In genomic region chr17:4711671-4712111, GRCh38 we compare ENCODE assay signal across 9 cellular contexts. TPM values are rescaled to one million over a fixed set of nuclear protein-coding genes. Genes with fewer than 3 reads are reported as not detected.
DNase-seq lines count a peak whose midpoint lies in the region; ATAC-seq, FAIRE-seq and TF ChIP-seq lines count a peak whose summit lies in the region.
"Had no signal": no experiment of that assay in that cellular context is flagged by ENCODE, and none has a peak within 500 bp of the region (broad histone marks: within the 10 kb centered on the region; RNA-seq: fewer than 3 reads in every experiment).

No MANE protein-coding gene starts in this region.

- H3K9me3 Mint-ChIP-seq in naive B cell = no peaks in the 10 kb centered on the region

- H3K27ac Mint-ChIP-seq in naive B cell = peak overlapping the region in 4 of 6 donors; percentile 59 to 94 (median 88)

- no peaks in the 10 kb centered on the region for H3K27me3 ChIP-seq in Loucy (ENCODE audit: insufficient read depth, low read length, poor library complexity, severe bottlenecking)
- H3K27me3 ChIP-seq: body of pancreas had no signal

- no peak for FAIRE-seq in H54 (lab: Jason Lieb, UNC)

- peak overlapping the region; percentile 97 for H3K4me2 ChIP-seq in Loucy (ENCODE audit: low read depth, low read length, poor library complexity, severe bottlenecking)

- H2AFZ ChIP-seq in Loucy (ENCODE audit: low read length) = no peak overlapping the region

- TF ChIP-seq CTCF in C4-2B (conservative IDR thresholded peaks at IDR 0.05) = no peak
- no peak for TF ChIP-seq CTCF in Loucy (conservative IDR thresholded peaks at IDR 0.05; ENCODE audit: low read length)

- peaks cover 46% of the 10 kb centered on the region for H3K4me1 ChIP-seq in Loucy (ENCODE audit: insufficient read depth, low read length, poor library complexity, severe bottlenecking)

- peak overlapping the region; percentile 93 for H3K9ac ChIP-seq in Loucy (ENCODE audit: low read depth, low read length, poor library complexity, severe bottlenecking)

- peak overlapping the region; percentile 80 for H3K4me3 ChIP-seq in Loucy (ENCODE audit: low read length, poor library complexity, severe bottlenecking)

- no peak for ATAC-seq in naive B cell (ENCODE audit: low read depth in 2 of 2)
- no peak for ATAC-seq in HG02623 (IDR thresholded peaks at IDR 0.05; ENCODE audit: unreplicated experiment)
- ATAC-seq: body of pancreas had no signal

- peak overlapping the region; percentile 75 to 97 (median 88) for H3K4me3 Mint-ChIP-seq in naive B cell

- H3K27ac ChIP-seq in C4-2B = peak overlapping the region; percentile 72; the same call in 1 of the 2 replicates
- H3K27ac ChIP-seq in caudate nucleus (ENCODE audit: low read depth, low read length) = peak overlapping the region; percentile 68

- TF ChIP-seq POLR2A in H54 (IDR thresholded peaks at IDR 0.05; ENCODE audit: low read depth, low read length) = no peak

- H3K9me2 ChIP-seq in Loucy (replicated peaks; ENCODE audit: low read depth, low read length) = no peaks in the 10 kb centered on the region

- H3K9me3 ChIP-seq in Loucy (ENCODE audit: insufficient read depth, low read depth, low read length) = no peaks in the 10 kb centered on the region
- H3K9me3 ChIP-seq: body of pancreas had no signal

- no peaks in the 10 kb centered on the region for H3K36me3 Mint-ChIP-seq in naive B cell

- H3F3A ChIP-seq in Loucy (ENCODE audit: low read depth) = peaks cover 3% of the 10 kb centered on the region; the same call in 1 of the 2 replicates

- H4K20me1 ChIP-seq in Loucy (ENCODE audit: insufficient read depth, low read length, poor library complexity, severe bottlenecking) = peaks cover 4% of the 10 kb centered on the region

- H3K36me3 ChIP-seq in Loucy (ENCODE audit: insufficient read depth, low read length) = no peaks in the 10 kb centered on the region; the same call in 1 of the 2 replicates

- H3K4me1 Mint-ChIP-seq in naive B cell = peaks cover 36 to 53% (median 46%) of the 10 kb centered on the region in 3 donors

- H3K27me3 Mint-ChIP-seq in naive B cell = no peaks in the 10 kb centered on the region

- DNase-seq in caudate nucleus (lab: John Stamatoyannopoulos, UW) = peak in 15 of 61 donors; percentile 2 to 35 (median 15)
- peak; percentile 29 for DNase-seq in naive B cell
- no peak for DNase-seq in H54 (ENCODE audit: insufficient read length, low spot score)
- DNase-seq in NCI-H226 = no peak
- DNase-seq in activated gamma-delta T cell treated with Interleukin-2 at 50 U/mL for 16 hours = no peak

- H3K79me2 ChIP-seq in Loucy (ENCODE audit: insufficient read depth, low read length) = peaks cover 54% of the 10 kb centered on the region

RNA-seq across cellular contexts. Expression of gene ARRB2, which starts 1.3 kb away (rescaled TPM):
- 10 to 100 TPM; 12.1 to 23.7 (median 14.9) TPM for polyA plus RNA-seq in naive B cell (ENCODE audit: low read depth in 6 of 6)

RNA-seq across cellular contexts. Expression of gene PELP1, which starts 7.8 kb away (rescaled TPM):
- 10 to 100 TPM in 1 of 6 donors, 1 to 10 TPM in 5; 5.6 to 13.1 (median 9.1) TPM for polyA plus RNA-seq in naive B cell (ENCODE audit: low read depth in 6 of 6)

RNA-seq across cellular contexts. Expression of gene MED11, which starts 19.5 kb away (rescaled TPM):
- polyA plus RNA-seq in naive B cell (ENCODE audit: low read depth in 6 of 6) = 10 to 100 TPM; 20.1 to 63.4 (median 48.3) TPM

RNA-seq across cellular contexts. Expression of gene ZMYND15, which starts 27.9 kb away (rescaled TPM):
- polyA plus RNA-seq in naive B cell (ENCODE audit: low read depth in 6 of 6) = under 1 TPM in 1 of 6 donors, not detected in 5; 0.40 TPM

RNA-seq across cellular contexts. Expression of gene CXCL16, which starts 28.0 kb away (rescaled TPM):
- 10 to 100 TPM; 12.2 to 19.8 (median 18.4) TPM for polyA plus RNA-seq in naive B cell (ENCODE audit: low read depth in 6 of 6)
